In genomic region chr6:49004806-49005205, GRCh38 we compare ENCODE assay signal across 15 cellular contexts.
DNase-seq lines count a peak whose midpoint lies in the region; ATAC-seq lines count a peak whose summit lies in the region.
"Had no signal": no experiment of that assay in that cellular context is flagged by ENCODE, and none has a peak within 500 bp of the region (broad histone marks: within the 10 kb centered on the region; RNA-seq: fewer than 3 reads in every experiment).

No MANE protein-coding gene starts in this region.

- DNase-seq in HAP-1 (ENCODE audit: low spot score in 2 of 2): peak; percentile 13 to 23
- peak; percentile 40 for DNase-seq in NCI-H146 (lab: John Stamatoyannopoulos, UW)
- peak; percentile 61 for DNase-seq in RPMI7951 (ENCODE audit: low read depth)
- DNase-seq in activated naive CD8-positive, alpha-beta T cell treated with anti-CD3 and anti-CD28 coated beads for 36 hours: no peak
- DNase-seq in activated effector memory CD4-positive, alpha-beta T cell treated with Interleukin-2 at 50 U/mL for 16 hours: no peak
- no peak for DNase-seq in effector memory CD8-positive, alpha-beta T cell
- DNase-seq: Caco-2; CD4-positive, CD25-positive, alpha-beta regulatory T cell; CD8-positive, alpha-beta T cell; DMS153; DND-41; GOT3; HCEC 1CT had no signal

- in situ Hi-C loops in HAP-1 (cut with MboI; ENCODE audit: low sequenced_read_pairs): no loop called here

- H3K9me3 Mint-ChIP-seq in activated naive CD8-positive, alpha-beta T cell treated with anti-CD3 and anti-CD28 coated beads for 36 hours: peaks cover 1% of the 10 kb centered on the region
- H3K9me3 Mint-ChIP-seq in effector memory CD8-positive, alpha-beta T cell: peaks cover 2 to 7% of the 10 kb centered on the region in 2 donors

- no peak overlapping the region for H3K4me3 Mint-ChIP-seq in activated naive CD8-positive, alpha-beta T cell treated with anti-CD3 and anti-CD28 coated beads for 36 hours
- no peak overlapping the region for H3K4me3 Mint-ChIP-seq in effector memory CD8-positive, alpha-beta T cell
- H3K4me3 Mint-ChIP-seq: B cell; CD4-positive, CD25-positive, alpha-beta regulatory T cell; CD8-positive, alpha-beta T cell had no signal

- no peaks in the 10 kb centered on the region for H3K36me3 ChIP-seq in HAP-1 (replicated peaks)
- H3K36me3 ChIP-seq: BLaER1 had no signal

- H3K9me3 ChIP-seq in HAP-1: no peaks in the 10 kb centered on the region
- H3K9me3 ChIP-seq: BLaER1, Caco-2 had no signal

- H3K27me3 Mint-ChIP-seq in activated naive CD8-positive, alpha-beta T cell treated with anti-CD3 and anti-CD28 coated beads for 36 hours: no peaks in the 10 kb centered on the region
- H3K27me3 Mint-ChIP-seq in effector memory CD8-positive, alpha-beta T cell: no peaks in the 10 kb centered on the region
- H3K27me3 Mint-ChIP-seq: B cell; CD4-positive, CD25-positive, alpha-beta regulatory T cell had no signal

- H3K4me1 ChIP-seq in HAP-1: peaks cover 7% of the 10 kb centered on the region
- H3K4me1 ChIP-seq: BLaER1, Caco-2 had no signal

- no peak overlapping the region for H3K27ac Mint-ChIP-seq in activated naive CD8-positive, alpha-beta T cell treated with anti-CD3 and anti-CD28 coated beads for 36 hours
- H3K27ac Mint-ChIP-seq in effector memory CD8-positive, alpha-beta T cell: no peak overlapping the region
- H3K27ac Mint-ChIP-seq: B cell; CD4-positive, CD25-positive, alpha-beta regulatory T cell; CD8-positive, alpha-beta T cell had no signal

- ATAC-seq in effector memory CD8-positive, alpha-beta T cell (replicated peaks): no peak
- ATAC-seq: CD8-positive, alpha-beta T cell had no signal

- H3K27me3 ChIP-seq in HAP-1 (ENCODE audit: low read depth): no peaks in the 10 kb centered on the region
- H3K27me3 ChIP-seq: BLaER1 had no signal

- no peak overlapping the region for H3K4me3 ChIP-seq in HAP-1
- H3K4me3 ChIP-seq: BLaER1 had no signal

- no peaks in the 10 kb centered on the region for H3K4me1 Mint-ChIP-seq in activated naive CD8-positive, alpha-beta T cell treated with anti-CD3 and anti-CD28 coated beads for 36 hours
- H3K4me1 Mint-ChIP-seq in effector memory CD8-positive, alpha-beta T cell (ENCODE audit: low read depth in 2 of 2): no peaks in the 10 kb centered on the region
- H3K4me1 Mint-ChIP-seq: B cell; CD4-positive, CD25-positive, alpha-beta regulatory T cell had no signal

- no peaks in the 10 kb centered on the region for H3K36me3 Mint-ChIP-seq in activated naive CD8-positive, alpha-beta T cell treated with anti-CD3 and anti-CD28 coated beads for 36 hours
- no peaks in the 10 kb centered on the region for H3K36me3 Mint-ChIP-seq in effector memory CD8-positive, alpha-beta T cell (ENCODE audit: insufficient read depth)
- H3K36me3 Mint-ChIP-seq: CD4-positive, CD25-positive, alpha-beta regulatory T cell; CD8-positive, alpha-beta T cell had no signal

Comparison
In these comparisons a context has a peak if more than half of its experiments do, and no peak if none do; other contexts are left out.
1. DNase-seq: peak in HAP-1 (2 of 2), NCI-H146 (single experiment) and RPMI7951 (single experiment); none in activated naive CD8-positive, alpha-beta T cell treated with anti-CD3 and anti-CD28 coated beads for 36 hours (single experiment), activated effector memory CD4-positive, alpha-beta T cell treated with Interleukin-2 at 50 U/mL for 16 hours (single experiment) and effector memory CD8-positive, alpha-beta T cell (0 of 3).